ENCODE assay signal across 23 cellular contexts in the genomic region with DNA sequence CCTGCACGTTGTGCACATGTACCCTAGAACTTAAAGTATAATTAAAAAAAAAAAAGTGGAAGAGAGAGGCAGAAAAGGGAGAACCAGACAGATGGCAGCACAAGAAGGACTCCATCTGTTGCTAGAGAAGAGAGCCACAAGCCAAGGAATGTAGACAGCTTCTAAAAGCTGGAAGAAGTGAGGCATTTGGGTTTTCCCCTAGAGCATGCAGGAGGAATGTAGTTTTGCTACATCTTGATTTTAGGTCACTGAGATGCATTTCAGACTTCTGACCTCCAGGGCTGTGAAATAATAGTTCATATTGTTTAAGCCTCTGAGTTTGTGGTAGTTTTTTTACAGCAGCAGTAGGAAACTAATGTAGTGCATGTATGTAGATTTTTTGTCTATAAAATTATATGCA. TPM values are rescaled to one million over a fixed set of nuclear protein-coding genes. Genes with fewer than 3 reads are reported as not detected.
DNase-seq lines count a peak whose midpoint lies in the region; ATAC-seq and TF ChIP-seq lines count a peak whose summit lies in the region.
"Had no signal": no experiment of that assay in that cellular context is flagged by ENCODE, and none has a peak within 500 bp of the region (broad histone marks: within the 10 kb centered on the region; RNA-seq: fewer than 3 reads in every experiment).

No MANE protein-coding gene starts in this region.

- H3K9me3 ChIP-seq in PC-3 (ENCODE audit: low read length) (no peaks in the 10 kb centered on the region), right atrium auricular region (no peaks in the 10 kb centered on the region)
- H3K9me3 ChIP-seq: A549, Caco-2, MG63, SK-N-SH had no signal

- intact Hi-C loops in PC-3 (cut with micrococcal nuclease) = no loop called here

- POLR2A ChIA-PET in PC-3 (lab: Charles Lee; ENCODE audit: unreplicated experiment) = no interaction called here

- BruUV-seq in PC-3 (replicated peaks; lab: Mats Ljungman, UMichigan) = no TSS peak

- no peaks in the 10 kb centered on the region for H3K27me3 ChIP-seq in PC-3 (ENCODE audit: low read length)
- no peaks in the 10 kb centered on the region for H3K27me3 ChIP-seq in right atrium auricular region
- H3K27me3 ChIP-seq: MG63 had no signal

- DNase-seq in A172 (ENCODE audit: low spot score) (peak; percentile 3), ELR (ENCODE audit: low read depth) (peak; percentile 34), PC-3 (peak; percentile 17), fibroblast of the aortic adventitia (ENCODE audit: low read depth) (peak; percentile 28), middle frontal gyrus (ENCODE audit: extremely low spot score, low spot score) (no peak), NCI-H1105 treated with DMSO at 0.1 percent for 48 hours (lab: John Stamatoyannopoulos, UW) (no peak), right atrium auricular region (ENCODE audit: low spot score) (no peak)
- no peak for DNase-seq in activated naive CD4-positive, alpha-beta T cell treated with anti-CD3 and anti-CD28 coated beads, Interleukin-2, amount 10 ng/mL, durations not matched to agents 7 days and 5 days
- DNase-seq: Caco-2; CD8-positive, alpha-beta T cell; DND-41; GM23248; H9; HFFc6; KG1; MG63; NCI-H2029 treated with DMSO at 0.1 percent for 48 hours; NCI-H524 treated with DMSO at 0.1 percent for 48 hours; NCI-H774; SK-N-SH had no signal

- ATAC-seq in PC-3 = no peak
- ATAC-seq: A549; CD8-positive, alpha-beta T cell had no signal

- no peaks in the 10 kb centered on the region for H3K4me1 Mint-ChIP-seq in activated naive CD4-positive, alpha-beta T cell treated with anti-CD3 and anti-CD28 coated beads, Interleukin-2, amount 10 ng/mL, durations not matched to agents 7 days and 5 days
- H3K4me1 Mint-ChIP-seq: B cell, H9 had no signal

- no peaks in the 10 kb centered on the region for H3K79me2 ChIP-seq in PC-3 (ENCODE audit: low read length)

- H3K36me3 Mint-ChIP-seq in activated naive CD4-positive, alpha-beta T cell treated with anti-CD3 and anti-CD28 coated beads, Interleukin-2, amount 10 ng/mL, durations not matched to agents 7 days and 5 days = no peaks in the 10 kb centered on the region
- H3K36me3 Mint-ChIP-seq: CD8-positive, alpha-beta T cell had no signal

- H3K4me3 Mint-ChIP-seq in activated naive CD4-positive, alpha-beta T cell treated with anti-CD3 and anti-CD28 coated beads, Interleukin-2, amount 10 ng/mL, durations not matched to agents 7 days and 5 days = no peak overlapping the region
- H3K4me3 Mint-ChIP-seq: B cell; CD8-positive, alpha-beta T cell; H9; HFFc6 had no signal

- no peaks in the 10 kb centered on the region for H3K27me3 Mint-ChIP-seq in activated naive CD4-positive, alpha-beta T cell treated with anti-CD3 and anti-CD28 coated beads, Interleukin-2, amount 10 ng/mL, durations not matched to agents 7 days and 5 days

- H3K4me1 ChIP-seq in PC-3 (ENCODE audit: insufficient read depth, low read length) (no peaks in the 10 kb centered on the region), right atrium auricular region (no peaks in the 10 kb centered on the region)
- H3K4me1 ChIP-seq: A549 had no signal

- H3K9me3 Mint-ChIP-seq in activated naive CD4-positive, alpha-beta T cell treated with anti-CD3 and anti-CD28 coated beads, Interleukin-2, amount 10 ng/mL, durations not matched to agents 7 days and 5 days = no peaks in the 10 kb centered on the region
- H3K9me3 Mint-ChIP-seq: CD8-positive, alpha-beta T cell; H9; HFFc6 had no signal

- H3K9ac ChIP-seq in PC-3 (ENCODE audit: low read length) = no peak overlapping the region
- H3K9ac ChIP-seq: GM23248, SK-N-SH had no signal

- H4K20me1 ChIP-seq in PC-3 (ENCODE audit: low read length) = no peaks in the 10 kb centered on the region

- H3K9me2 ChIP-seq in PC-3 (replicated peaks; ENCODE audit: low read length) = no peaks in the 10 kb centered on the region
- H3K9me2 ChIP-seq: SK-N-SH had no signal

- CTCF ChIA-PET in PC-3 (lab: Charles Lee) = no interaction called here
- CTCF ChIA-PET in activated naive CD4-positive, alpha-beta T cell treated with anti-CD3 and anti-CD28 coated beads, Interleukin-2, amount 10 ng/mL, durations not matched to agents 7 days and 5 days (lab: Charles Lee) = interaction anchor here (1.8 kb wide), 1 partner anchor 11 kb away, joined by 5 read pairs; no protein-coding TSS in a partner anchor

- no peak overlapping the region for H3K27ac ChIP-seq in PC-3 (ENCODE audit: low read length)
- no peak overlapping the region for H3K27ac ChIP-seq in right atrium auricular region
- H3K27ac ChIP-seq: A549, C4-2B, GM23248 had no signal

- H3K4me3 ChIP-seq in PC-3 (ENCODE audit: low read length) = no peak overlapping the region
- no peak overlapping the region for H3K4me3 ChIP-seq in fibroblast of the aortic adventitia (ENCODE audit: low read depth, low read length)
- H3K4me3 ChIP-seq in right atrium auricular region = no peak overlapping the region
- H3K4me3 ChIP-seq: A549, GM23248, MG63 had no signal

- H3K4me2 ChIP-seq in PC-3 (ENCODE audit: low read length) = no peak overlapping the region
- H3K4me2 ChIP-seq: A549, SK-N-SH had no signal

- no peak overlapping the region for H3K27ac Mint-ChIP-seq in activated naive CD4-positive, alpha-beta T cell treated with anti-CD3 and anti-CD28 coated beads, Interleukin-2, amount 10 ng/mL, durations not matched to agents 7 days and 5 days
- H3K27ac Mint-ChIP-seq: B cell; CD8-positive, alpha-beta T cell; H9; HFFc6 had no signal

- TF ChIP-seq CTCF in PC-3 (conservative IDR thresholded peaks at IDR 0.05; ENCODE audit: low read depth, low read length) (no peak), fibroblast of the aortic adventitia (IDR thresholded peaks at IDR 0.05; ENCODE audit: insufficient read depth, low read length) (no peak), right atrium auricular region (IDR thresholded peaks at IDR 0.05) (no peak)

- H3K36me3 ChIP-seq in PC-3 (ENCODE audit: low read depth, low read length) (no peaks in the 10 kb centered on the region), right atrium auricular region (no peaks in the 10 kb centered on the region)
- H3K36me3 ChIP-seq: MG63 had no signal

- no peak overlapping the region for H2AFZ ChIP-seq in PC-3 (ENCODE audit: low read length)
- H2AFZ ChIP-seq: GM23248 had no signal

- no peaks in the 10 kb centered on the region for H3F3A ChIP-seq in PC-3 (ENCODE audit: low read length, unreplicated experiment)

RNA-seq across cellular contexts. Expression of gene CAVIN2, which starts 46.0 kb away (rescaled TPM):
- total RNA-seq in A172 (2014; rRNA removed; shearing (Covaris generic)) = 136 and 177 TPM in 2 replicates
- total RNA-seq in PC-3 (2014; rRNA removed) (0.07 TPM in 1 of 2 replicates, not detected in the other), fibroblast of the aortic adventitia (ENCODE audit: low replicate concordance) (24.1 and 29.8 TPM in 2 replicates), right atrium auricular region (100 to 1,000 TPM; 118 to 263 TPM)
- total RNA-seq: B cell; Caco-2; CD8-positive, alpha-beta T cell; H9 had no signal

Comparison
In these comparisons a context has a peak if more than half of its experiments do, and no peak if none do; other contexts are left out.
1. DNase-seq: peak in A172 (single experiment), ELR (single experiment), PC-3 (single experiment) and fibroblast of the aortic adventitia (single experiment); none in activated naive CD4-positive, alpha-beta T cell treated with anti-CD3 and anti-CD28 coated beads, Interleukin-2, amount 10 ng/mL, durations not matched to agents 7 days and 5 days (single experiment), middle frontal gyrus (single experiment), NCI-H1105 treated with DMSO at 0.1 percent for 48 hours (single experiment) and right atrium auricular region (single experiment).
2. RNA of gene CAVIN2, which starts 46.0 kb away (total RNA-seq): 118 to 263 TPM in right atrium auricular region, 136 to 177 TPM in A172 and 24.1 to 29.8 TPM in fibroblast of the aortic adventitia; 0.07 TPM in PC-3; every median in the first group is over 10 times any median in the second.